In genomic region chr9:98530275-98530674, GRCh38 we compare ENCODE assay signal across 34 cellular contexts.
"Had no signal": no experiment of that assay in that cellular context is flagged by ENCODE, and none has a peak within 500 bp of the region (broad histone marks: within the 10 kb centered on the region; RNA-seq: fewer than 3 reads in every experiment).

No MANE protein-coding gene starts in this region.

- H3K27ac Mint-ChIP-seq: activated naive CD4-positive, alpha-beta T cell treated with anti-CD3 and anti-CD28 coated beads for 36 hours; activated naive CD4-positive, alpha-beta T cell treated with anti-CD3 and anti-CD28 coated beads, Interleukin-2, amount 10 ng/mL, durations not matched to agents 7 days and 5 days; activated naive CD4-positive, alpha-beta T cell treated with anti-CD3 and anti-CD28 coated beads, Interleukin-2, amount 50 U/mL, for 24 hours; activated naive CD4-positive, alpha-beta T cell treated with anti-CD3 and anti-CD28 coated beads, Interleukin-2, amount 50 U/mL, for 72 hours; activated naive CD8-positive, alpha-beta T cell; activated naive CD8-positive, alpha-beta T cell treated with anti-CD3 and anti-CD28 coated beads for 36 hours; activated naive CD8-positive, alpha-beta T cell treated with anti-CD3 and anti-CD28 coated beads, Interleukin-2, amount 10 ng/mL, durations not matched to agents 7 days and 5 days; activated naive CD8-positive, alpha-beta T cell treated with anti-CD3 and anti-CD28 coated beads, Interleukin-2, amount 50 U/mL, for 24 hours; activated T-cell treated with anti-CD3 and anti-CD28 coated beads, Interleukin-2, amount 50 U/mL, for 24 hours; activated T-cell treated with anti-CD3 and anti-CD28 coated beads, Interleukin-2, amount 50 U/mL, for 72 hours; activated T-helper 1 cell treated with anti-CD3 and anti-CD28 coated beads, Interleukin-12 subunit alpha, Interleukin-12 subunit beta, Interleukin-2, Interleukin-4 antibody, amounts not matched to agents 30 ng/mL and 10 ng/mL and 1 ng/mL, durations not matched to agents 14 hours and 24 hours and 36 hours; activated T-helper 17 cell treated with anti-CD3 and anti-CD28 coated beads, Interleukin-2, amount 50 U/mL, for 72 hours; activated T-helper 2 cell treated with anti-CD3 and anti-CD28 coated beads, Interferon-gamma antibody, Interleukin-2, Interleukin-4, amounts not matched to agents 10 μg/mL and 5 μg/mL and 100 μg/mL, durations not matched to agents 14 hours and 24 hours and 36 hours; brain had no signal

- H3K4me1 ChIP-seq: adrenal gland, ascending aorta, body of pancreas, breast epithelium had no signal

- H3K9me3 ChIP-seq: adrenal gland, ascending aorta, body of pancreas, breast epithelium had no signal

- H3K27me3 ChIP-seq: adrenal gland, ascending aorta, body of pancreas, brain microvascular endothelial cell, cardiac muscle cell had no signal

- H3K9me3 Mint-ChIP-seq: activated naive CD4-positive, alpha-beta T cell treated with anti-CD3 and anti-CD28 coated beads, Interleukin-2, amount 10 ng/mL, durations not matched to agents 7 days and 5 days; activated naive CD8-positive, alpha-beta T cell treated with anti-CD3 and anti-CD28 coated beads for 36 hours; activated T-cell treated with anti-CD3 and anti-CD28 coated beads, Interleukin-2, amount 50 U/mL, for 24 hours; activated T-cell treated with anti-CD3 and anti-CD28 coated beads, Interleukin-2, amount 50 U/mL, for 4 hours; activated T-helper 1 cell treated with anti-CD3 and anti-CD28 coated beads, Interleukin-12 subunit alpha, Interleukin-12 subunit beta, Interleukin-2, Interleukin-4 antibody, amounts not matched to agents 30 ng/mL and 10 ng/mL and 1 ng/mL, durations not matched to agents 14 hours and 24 hours and 36 hours; activated T-helper 17 cell treated with anti-CD3 and anti-CD28 coated beads, Interleukin-2, amount 50 U/mL, for 72 hours; activated T-helper 2 cell treated with anti-CD3 and anti-CD28 coated beads, Interferon-gamma antibody, Interleukin-2, Interleukin-4, amounts not matched to agents 10 μg/mL and 5 μg/mL and 100 μg/mL, durations not matched to agents 14 hours and 24 hours and 36 hours; central memory CD8-positive, alpha-beta T cell had no signal

- H3K36me3 ChIP-seq: adrenal gland, ascending aorta, brain microvascular endothelial cell, breast epithelium, cardiac muscle cell had no signal

- H3K36me3 Mint-ChIP-seq: activated naive CD4-positive, alpha-beta T cell treated with anti-CD3 and anti-CD28 coated beads, Interleukin-2, amount 10 ng/mL, durations not matched to agents 7 days and 5 days; activated naive CD4-positive, alpha-beta T cell treated with anti-CD3 and anti-CD28 coated beads, Interleukin-2, amount 50 U/mL, for 24 hours; activated naive CD4-positive, alpha-beta T cell treated with anti-CD3 and anti-CD28 coated beads, Interleukin-2, amount 50 U/mL, for 72 hours; activated naive CD8-positive, alpha-beta T cell; activated naive CD8-positive, alpha-beta T cell treated with anti-CD3 and anti-CD28 coated beads for 36 hours; activated naive CD8-positive, alpha-beta T cell treated with anti-CD3 and anti-CD28 coated beads, Interleukin-2, amount 10 ng/mL, durations not matched to agents 7 days and 5 days; brain had no signal

- H3K4me1 Mint-ChIP-seq: activated naive CD4-positive, alpha-beta T cell treated with anti-CD3 and anti-CD28 coated beads, Interleukin-2, amount 10 ng/mL, durations not matched to agents 7 days and 5 days; activated naive CD4-positive, alpha-beta T cell treated with anti-CD3 and anti-CD28 coated beads, Interleukin-2, amount 50 U/mL, for 24 hours; activated naive CD8-positive, alpha-beta T cell treated with anti-CD3 and anti-CD28 coated beads for 36 hours; activated naive CD8-positive, alpha-beta T cell treated with anti-CD3 and anti-CD28 coated beads, Interleukin-2, amount 10 ng/mL, durations not matched to agents 7 days and 5 days; activated naive CD8-positive, alpha-beta T cell treated with anti-CD3 and anti-CD28 coated beads, Interleukin-2, amount 50 U/mL, for 24 hours; activated T-helper 17 cell treated with anti-CD3 and anti-CD28 coated beads, Interleukin-2, amount 50 U/mL, for 72 hours; brain; central memory CD8-positive, alpha-beta T cell had no signal

- H3K4me3 ChIP-seq: adrenal gland, ascending aorta, body of pancreas, breast epithelium, cardiac muscle cell had no signal

- ATAC-seq: activated naive CD4-positive, alpha-beta T cell treated with anti-CD3 and anti-CD28 coated beads, Interleukin-2, amount 50 U/mL, for 72 hours; activated naive CD8-positive, alpha-beta T cell treated with anti-CD3 and anti-CD28 coated beads, Interleukin-2, amount 50 U/mL, for 24 hours; activated T-cell treated with anti-CD3 and anti-CD28 coated beads, Interleukin-2, amount 50 U/mL, for 4 hours; activated T-cell treated with anti-CD3 and anti-CD28 coated beads, Interleukin-2, amount 50 U/mL, for 72 hours; activated T-helper 17 cell treated with anti-CD3 and anti-CD28 coated beads, Interleukin-2, amount 50 U/mL, for 72 hours; body of pancreas had no signal

- H3K27ac ChIP-seq: adrenal gland, ascending aorta, body of pancreas, brain microvascular endothelial cell, breast epithelium, cardiac muscle cell had no signal

- DNase-seq: activated effector memory CD4-positive, alpha-beta T cell treated with anti-CD3 and anti-CD28 coated beads, Interleukin-2, amount 50 U/mL, for 16 hours; activated effector memory CD4-positive, alpha-beta T cell treated with Interleukin-2 at 50 U/mL for 16 hours; activated gamma-delta T cell; activated gamma-delta T cell treated with Interleukin-2 at 50 U/mL for 16 hours; activated naive CD4-positive, alpha-beta T cell; activated naive CD4-positive, alpha-beta T cell treated with anti-CD3 and anti-CD28 coated beads for 36 hours; activated naive CD4-positive, alpha-beta T cell treated with anti-CD3 and anti-CD28 coated beads, Interleukin-2, amount 10 ng/mL, durations not matched to agents 7 days and 5 days; activated naive CD4-positive, alpha-beta T cell treated with anti-CD3 and anti-CD28 coated beads, Interleukin-2, amount 50 U/mL, for 16 hours; activated naive CD4-positive, alpha-beta T cell treated with Interleukin-2 at 50 U/mL for 16 hours; activated naive CD8-positive, alpha-beta T cell treated with anti-CD3 and anti-CD28 coated beads for 36 hours; activated naive CD8-positive, alpha-beta T cell treated with anti-CD3 and anti-CD28 coated beads, Interleukin-2, amount 10 ng/mL, durations not matched to agents 7 days and 5 days; activated naive CD8-positive, alpha-beta T cell treated with anti-CD3 and anti-CD28 coated beads, Interleukin-2, amount 50 U/mL, for 24 hours; activated T-cell treated with anti-CD3 and anti-CD28 coated beads, Interleukin-2, amount 50 U/mL, for 24 hours; activated T-cell treated with anti-CD3 and anti-CD28 coated beads, Interleukin-2, amount 50 U/mL, for 4 hours; activated T-cell treated with anti-CD3 and anti-CD28 coated beads, Interleukin-2, amount 50 U/mL, for 48 hours; activated T-cell treated with anti-CD3 and anti-CD28 coated beads, Interleukin-2, amount 50 U/mL, for 72 hours; adrenal gland; amniotic stem cell; amygdala; aorta; body of pancreas; brain microvascular endothelial cell; central memory CD4-positive, alpha-beta T cell had no signal

- H3K4me3 Mint-ChIP-seq: activated naive CD4-positive, alpha-beta T cell treated with anti-CD3 and anti-CD28 coated beads for 36 hours; activated naive CD4-positive, alpha-beta T cell treated with anti-CD3 and anti-CD28 coated beads, Interleukin-2, amount 10 ng/mL, durations not matched to agents 7 days and 5 days; activated naive CD4-positive, alpha-beta T cell treated with anti-CD3 and anti-CD28 coated beads, Interleukin-2, amount 50 U/mL, for 24 hours; activated naive CD8-positive, alpha-beta T cell; activated naive CD8-positive, alpha-beta T cell treated with anti-CD3 and anti-CD28 coated beads for 36 hours; activated naive CD8-positive, alpha-beta T cell treated with anti-CD3 and anti-CD28 coated beads, Interleukin-2, amount 10 ng/mL, durations not matched to agents 7 days and 5 days; activated naive CD8-positive, alpha-beta T cell treated with anti-CD3 and anti-CD28 coated beads, Interleukin-2, amount 50 U/mL, for 24 hours; activated T-cell treated with anti-CD3 and anti-CD28 coated beads, Interleukin-2, amount 50 U/mL, for 24 hours; activated T-cell treated with anti-CD3 and anti-CD28 coated beads, Interleukin-2, amount 50 U/mL, for 4 hours; activated T-cell treated with anti-CD3 and anti-CD28 coated beads, Interleukin-2, amount 50 U/mL, for 72 hours; activated T-helper 1 cell treated with anti-CD3 and anti-CD28 coated beads, Interleukin-12 subunit alpha, Interleukin-12 subunit beta, Interleukin-2, Interleukin-4 antibody, amounts not matched to agents 30 ng/mL and 10 ng/mL and 1 ng/mL, durations not matched to agents 14 hours and 24 hours and 36 hours; activated T-helper 17 cell treated with anti-CD3 and anti-CD28 coated beads, Interleukin-2, amount 50 U/mL, for 72 hours; brain; central memory CD8-positive, alpha-beta T cell had no signal
